ENCODE assay signal across 18 cellular contexts in the genomic region with DNA sequence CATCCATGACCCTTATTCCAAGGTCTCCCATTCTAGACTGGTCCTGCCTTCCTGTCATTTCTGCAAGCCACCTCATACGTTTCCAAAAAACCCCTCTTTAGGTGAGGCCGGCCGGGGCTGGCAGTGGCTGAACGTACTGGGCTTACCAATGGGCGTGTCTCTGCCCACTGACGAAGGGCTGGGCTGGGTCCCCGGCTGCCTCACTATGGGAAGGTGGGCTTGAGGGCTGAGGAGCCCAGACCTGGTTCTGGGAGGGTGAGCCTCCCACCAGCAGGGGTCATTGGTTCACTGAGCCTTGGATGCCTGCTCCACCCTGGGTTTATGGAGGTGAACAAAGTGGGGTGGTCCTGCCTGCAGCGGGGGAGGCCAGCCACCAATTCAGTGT. TPM values are rescaled to one million over a fixed set of nuclear protein-coding genes. Genes with fewer than 3 reads are reported as not detected.
DNase-seq lines count a peak whose midpoint lies in the region; ATAC-seq, FAIRE-seq and TF ChIP-seq lines count a peak whose summit lies in the region.
"Had no signal": no experiment of that assay in that cellular context is flagged by ENCODE, and none has a peak within 500 bp of the region (broad histone marks: within the 10 kb centered on the region; RNA-seq: fewer than 3 reads in every experiment).

No MANE protein-coding gene starts in this region.

- 64 to 71% methylated on average over 8 of the region's 8 CpGs for WGBS in heart right ventricle, 2 donors

- H3K36me3 ChIP-seq in heart right ventricle, result peaks cover 0 to 59% (median 7%) of the 10 kb centered on the region in 9 donors
- no peaks in the 10 kb centered on the region for H3K36me3 ChIP-seq in astrocyte (ENCODE audit: insufficient read depth, low read length)
- H3K36me3 ChIP-seq in lower lobe of right lung, result peaks cover 41% of the 10 kb centered on the region

- H3K27me3 ChIP-seq in heart right ventricle (no peaks in the 10 kb centered on the region), astrocyte (ENCODE audit: insufficient read depth, low read length) (no peaks in the 10 kb centered on the region), lower lobe of right lung (ENCODE audit: low read depth) (no peaks in the 10 kb centered on the region)
- H3K27me3 ChIP-seq: tibial nerve had no signal

- peaks cover 3% of the 10 kb centered on the region for H3K27me3 Mint-ChIP-seq in astrocyte (ENCODE audit: low read depth, unreplicated experiment)
- H3K27me3 Mint-ChIP-seq: activated CD4-positive, alpha-beta memory T cell treated with anti-CD3 and anti-CD28 coated beads, Interleukin-2, amount 10 ng/mL, durations not matched to agents 7 days and 5 days had no signal

- no peaks in the 10 kb centered on the region for H4K20me1 ChIP-seq in astrocyte (ENCODE audit: insufficient read depth, low read length)

- H3K4me1 Mint-ChIP-seq in astrocyte (ENCODE audit: low read depth, unreplicated experiment), result peaks cover 4% of the 10 kb centered on the region

- no peak overlapping the region for H3K9ac ChIP-seq in astrocyte (ENCODE audit: low read length)

- H3K36me3 Mint-ChIP-seq in astrocyte (ENCODE audit: low read depth, unreplicated experiment), result peaks cover 3% of the 10 kb centered on the region

- H3K9me3 ChIP-seq in heart right ventricle (no peaks in the 10 kb centered on the region), astrocyte (ENCODE audit: insufficient read depth, low read depth, low read length) (no peaks in the 10 kb centered on the region), lower lobe of right lung (no peaks in the 10 kb centered on the region)
- H3K9me3 ChIP-seq: HAP-1, tibial nerve had no signal

- H2AFZ ChIP-seq in astrocyte (ENCODE audit: low read depth, low read length), result no peak overlapping the region

- peak overlapping the region in 7 of 10 donors; percentile 59 to 83 (median 72) for H3K27ac ChIP-seq in heart right ventricle
- H3K27ac ChIP-seq in astrocyte (ENCODE audit: low read depth, low read length), result no peak overlapping the region
- no peak overlapping the region for H3K27ac ChIP-seq in lower lobe of right lung

- ATAC-seq in heart right ventricle, result peak in 1 of 8 donors; percentile 11
- ATAC-seq in Right ventricle myocardium inferior, result no peak
- ATAC-seq in lower lobe of right lung, result no peak
- no peak for ATAC-seq in HG03159 (IDR thresholded peaks at IDR 0.05; ENCODE audit: unreplicated experiment)

- no peaks in the 10 kb centered on the region for H3K79me2 ChIP-seq in astrocyte (ENCODE audit: insufficient read depth, low read length)

- no peak overlapping the region for H3K4me3 Mint-ChIP-seq in astrocyte (ENCODE audit: unreplicated experiment)
- H3K4me3 Mint-ChIP-seq: activated CD4-positive, alpha-beta memory T cell treated with anti-CD3 and anti-CD28 coated beads, Interleukin-2, amount 10 ng/mL, durations not matched to agents 7 days and 5 days had no signal

- peak overlapping the region; percentile 40 for H3K4me2 ChIP-seq in astrocyte (ENCODE audit: low read length)

- no peaks in the 10 kb centered on the region for H3K9me3 Mint-ChIP-seq in astrocyte (ENCODE audit: unreplicated experiment)
- H3K9me3 Mint-ChIP-seq: activated CD4-positive, alpha-beta memory T cell treated with anti-CD3 and anti-CD28 coated beads, Interleukin-2, amount 10 ng/mL, durations not matched to agents 7 days and 5 days had no signal

- peaks cover 7 to 26% (median 17%) of the 10 kb centered on the region in 9 donors for H3K4me1 ChIP-seq in heart right ventricle
- peaks cover 11% of the 10 kb centered on the region for H3K4me1 ChIP-seq in astrocyte (ENCODE audit: insufficient read depth, low read length)
- H3K4me1 ChIP-seq in lower lobe of right lung, result peaks cover 25% of the 10 kb centered on the region
- H3K4me1 ChIP-seq: HAP-1 had no signal

- intact Hi-C loops in heart right ventricle (cut with DNase I), result no loop called here
- intact Hi-C loops in Right ventricle myocardium inferior (cut with DNase I), result loop anchor here (2.0 to 5.0 kb wide), 2 partner anchors 20 to 234 kb away; partner anchors contain the start of gene KDM8
- intact Hi-C loops in lower lobe of right lung (cut with DNase I), result no loop called here

- no peak overlapping the region for H3K4me3 ChIP-seq in heart right ventricle
- H3K4me3 ChIP-seq in astrocyte (ENCODE audit: insufficient read depth, low read depth, low read length), result no peak overlapping the region
- H3K4me3 ChIP-seq in lower lobe of right lung, result no peak overlapping the region
- H3K4me3 ChIP-seq: HAP-1, tibial nerve had no signal

- DNase-seq in heart right ventricle (no peak), Right ventricle myocardium inferior (ENCODE audit: missing footprints) (no peak), astrocyte (ENCODE audit: low read depth) (no peak), lower lobe of right lung (peak; percentile 42), NCI-H1436 (lab: John Stamatoyannopoulos, UW) (no peak), D721Med (ENCODE audit: insufficient read length, low spot score) (no peak)
- DNase-seq in activated T-cell treated with anti-CD3 and anti-CD28 coated beads, Interleukin-2, amount 50 U/mL, for 48 hours, result no peak
- DNase-seq: activated CD4-positive, alpha-beta memory T cell treated with anti-CD3 and anti-CD28 coated beads, Interleukin-2, amount 10 ng/mL, durations not matched to agents 7 days and 5 days; DMS53; mammary epithelial cell; NCI-H1048; stimulated activated CD4-positive, alpha-beta T cell treated with anti-CD3 and anti-CD28 coated beads, Interleukin-12 subunit alpha, Interleukin-12 subunit beta, amount 100 ng/mL, for 4 hours; T-helper 9 cell had no signal

- H3K27ac Mint-ChIP-seq in astrocyte (ENCODE audit: unreplicated experiment), result no peak overlapping the region
- H3K27ac Mint-ChIP-seq: activated CD4-positive, alpha-beta memory T cell treated with anti-CD3 and anti-CD28 coated beads, Interleukin-2, amount 10 ng/mL, durations not matched to agents 7 days and 5 days had no signal

- TF ChIP-seq CTCF in heart right ventricle (IDR thresholded peaks at IDR 0.05) (peak in 4 of 9 donors; percentile 7 to 38 (median 13)), astrocyte (IDR thresholded peaks at IDR 0.05; ENCODE audit: insufficient read depth, low read depth, low read length) (no peak), lower lobe of right lung (IDR thresholded peaks at IDR 0.05) (no peak), D721Med (IDR thresholded peaks at IDR 0.05; ENCODE audit: insufficient read depth, missing control alignments) (no peak)

- FAIRE-seq in astrocyte (lab: Jason Lieb, UNC), result no peak
- FAIRE-seq in D721Med (lab: Jason Lieb, UNC), result no peak
- FAIRE-seq: bronchial epithelial cell, endometrium had no signal

RNA-seq across cellular contexts. Expression of gene KDM8, which starts 19.9 kb away (rescaled TPM):
- 1 to 10 TPM; 2.6 to 4.5 (median 3.3) TPM for total RNA-seq in heart right ventricle
- polyA plus RNA-seq in heart right ventricle, result 1 to 10 TPM; 1.5 to 5.8 TPM
- 3.5 TPM for total RNA-seq in Right ventricle myocardium inferior
- total RNA-seq in astrocyte, result 3.4 and 4.3 TPM in 2 replicates
- total RNA-seq in lower lobe of right lung, result 8.6 TPM

RNA-seq across cellular contexts. Expression of gene NSMCE1, which starts 45.4 kb away (rescaled TPM):
- total RNA-seq in heart right ventricle (10 to 100 TPM; 33.5 to 46.3 (median 38.1) TPM), Right ventricle myocardium inferior (35.8 TPM), astrocyte (12.1 and 13.9 TPM in 2 replicates), lower lobe of right lung (53.0 TPM)
- 10 to 100 TPM; 36.1 to 57.1 TPM for polyA plus RNA-seq in heart right ventricle

Comparison
In these comparisons a context has a peak if more than half of its experiments do, and no peak if none do; other contexts are left out.
1. H3K27ac ChIP-seq: peak in heart right ventricle (7 of 10); none in astrocyte (single experiment) and lower lobe of right lung (single experiment).